Comparison of ENCODE assay signal across 8 cellular contexts in genomic region chr12:116277393-116278258, GRCh38. TPM values are rescaled to one million over a fixed set of nuclear protein-coding genes. Genes with fewer than 3 reads are reported as not detected.
DNase-seq lines count a peak whose midpoint lies in the region; ATAC-seq and TF ChIP-seq lines count a peak whose summit lies in the region.

MED13L (minus strand) TSS chr12:116277693; CDS start chr12:116277131, 562 bp downstream.

- H2BK12ac ChIP-seq in mesenchymal stem cell (ENCODE audit: low read length in 2 of 2), result peak within 1 kb of the TSS in 1 of 2 experiments; percentile 87

- peak within 1 kb of the TSS in 1 of 2 experiments; percentile 93 for H3K14ac ChIP-seq in mesenchymal stem cell (ENCODE audit: low read length in 2 of 2)

- H4K91ac ChIP-seq in mesenchymal stem cell (ENCODE audit: low read length), result peak within 1 kb of the TSS; percentile 98

- peak within 1 kb of the TSS; percentile 75 to 87 for H3K4me3 ChIP-seq in mesenchymal stem cell (ENCODE audit: insufficient read depth in 1 of 2, low read depth in 1 of 2, low read length in 2 of 2)

- no peaks in the 10 kb centered on the region for H3K79me1 ChIP-seq in mesenchymal stem cell (replicated peaks; ENCODE audit: low read length, poor library complexity, severe bottlenecking)

- peaks cover 9% of the 10 kb centered on the region for H3K4me1 ChIP-seq in mesenchymal stem cell (ENCODE audit: control insufficient read depth, insufficient read depth, low read depth, low read length)

- H3K27ac ChIP-seq in CD4-positive, alpha-beta T cell (ENCODE audit: low read depth, low read length), result peak within 1 kb of the TSS; percentile 13
- peak within 1 kb of the TSS; percentile 9 for H3K27ac ChIP-seq in mesenchymal stem cell (ENCODE audit: low read length, poor library complexity, severe bottlenecking)

- H3K9me3 ChIP-seq in CD4-positive, alpha-beta T cell (ENCODE audit: control insufficient read depth, low read length), result no peaks in the 10 kb centered on the region
- H3K9me3 ChIP-seq in mesenchymal stem cell (ENCODE audit: control insufficient read depth, low read length), result no peaks in the 10 kb centered on the region

- no peaks in the 10 kb centered on the region for H3K27me3 Mint-ChIP-seq in CD4-positive, alpha-beta T cell
- no peaks in the 10 kb centered on the region for H3K27me3 Mint-ChIP-seq in effector memory CD8-positive, alpha-beta T cell

- H3K4me3 Mint-ChIP-seq in CD4-positive, alpha-beta T cell, result peak within 1 kb of the TSS; percentile 95
- peak within 1 kb of the TSS; percentile 87 to 94 for H3K4me3 Mint-ChIP-seq in effector memory CD8-positive, alpha-beta T cell

- TF ChIP-seq CTCF in CD4-positive, alpha-beta T cell (IDR thresholded peaks at IDR 0.05), result no peak

- peak within 1 kb of the TSS; percentile 82 for H2BK5ac ChIP-seq in mesenchymal stem cell (ENCODE audit: low read depth, low read length, poor library complexity, severe bottlenecking)

- H3K18ac ChIP-seq in mesenchymal stem cell (ENCODE audit: low read depth in 1 of 2, low read length in 2 of 2), result peak within 1 kb of the TSS; percentile 98 to 100

- intact Hi-C loops in CD4-positive, alpha-beta T cell (cut with DNase I, micrococcal nuclease), result loop anchor here (2.0 to 10.0 kb wide), 8 partner anchors 15 to 460 kb away; partner anchors contain the start of genes RNFT2 (in 1 of the 2) and SPRING1 (in 1 of the 2)

- peak within 1 kb of the TSS; percentile 98 for H2BK120ac ChIP-seq in mesenchymal stem cell (ENCODE audit: low read depth, low read length)

- peak within 1 kb of the TSS; percentile 94 for H4K8ac ChIP-seq in mesenchymal stem cell (ENCODE audit: low read length)

- peak within 1 kb of the TSS in 1 of 2 experiments; percentile 89 for H3K23ac ChIP-seq in mesenchymal stem cell (ENCODE audit: low read length in 2 of 2)

- peak within 1 kb of the TSS; percentile 20 for H2AK5ac ChIP-seq in mesenchymal stem cell (ENCODE audit: low read length, severe bottlenecking)

- ATAC-seq in CD4-positive, alpha-beta T cell (ENCODE audit: poor library complexity), result peak; percentile 81
- peak; percentile 79 for ATAC-seq in GM19438 (IDR thresholded peaks at IDR 0.05; ENCODE audit: low read depth, unreplicated experiment)
- ATAC-seq in HG03571 (IDR thresholded peaks at IDR 0.05; ENCODE audit: unreplicated experiment), result peak; percentile 87
- ATAC-seq in effector memory CD8-positive, alpha-beta T cell (replicated peaks), result peak; percentile 80

- CTCF ChIA-PET in CD4-positive, alpha-beta T cell (lab: Charles Lee), result interaction anchor here (1.3 kb wide), 2 partner anchors 41 to 322 kb away, joined by 3 to 4 read pairs; no protein-coding TSS in a partner anchor

- H2BK15ac ChIP-seq in mesenchymal stem cell (ENCODE audit: low read depth, poor library complexity, severe bottlenecking), result peak within 1 kb of the TSS; percentile 97

- H3K4me1 Mint-ChIP-seq in CD4-positive, alpha-beta T cell (ENCODE audit: low read depth), result peaks cover 43% of the 10 kb centered on the region
- peaks cover 19 to 25% of the 10 kb centered on the region in 2 donors for H3K4me1 Mint-ChIP-seq in effector memory CD8-positive, alpha-beta T cell (ENCODE audit: low read depth in 2 of 2)

- H3K9ac ChIP-seq in mesenchymal stem cell (ENCODE audit: low read length), result peak within 1 kb of the TSS; percentile 92

- peak within 1 kb of the TSS; percentile 86 for H3K4me2 ChIP-seq in mesenchymal stem cell (ENCODE audit: low read length, poor library complexity, severe bottlenecking)

- no peaks in the 10 kb centered on the region for H3K36me3 ChIP-seq in mesenchymal stem cell (ENCODE audit: control insufficient read depth in 1 of 2, insufficient read depth in 2 of 2, low read depth in 1 of 2, low read length in 2 of 2)

- H2AFZ ChIP-seq in mesenchymal stem cell (ENCODE audit: low read depth, low read length), result peak within 1 kb of the TSS; percentile 80

- peak within 1 kb of the TSS; percentile 99 for H3K4ac ChIP-seq in mesenchymal stem cell (ENCODE audit: low read depth in 1 of 2, low read length in 2 of 2)

- peak; percentile 77 to 93 (median 86) for DNase-seq in CD4-positive, alpha-beta T cell
- peak; percentile 70 to 89 for DNase-seq in NOMO-1 (lab: John Stamatoyannopoulos, UW; ENCODE audit: unreplicated experiment in 2 of 2)
- DNase-seq in activated CD8-positive, alpha-beta memory T cell treated with anti-CD3 and anti-CD28 coated beads for 48 hours (ENCODE audit: low read depth in 2 of 3, low spot score in 2 of 3), result peak; percentile 60 to 84 (median 70)
- DNase-seq in effector memory CD8-positive, alpha-beta T cell, result peak; percentile 74 to 87 (median 85)
- peak; percentile 88 for DNase-seq in mesenchymal stem cell
- peak; percentile 62 for DNase-seq in stimulated activated CD8-positive, alpha-beta memory T cell treated with anti-CD3 and anti-CD28 coated beads, Interleukin-12 subunit alpha, Interleukin-12 subunit beta, amount 100 ng/mL, for 24 hours (ENCODE audit: extremely low read depth)

- 1% methylated on average over 83 of the region's 119 CpGs for WGBS in mesenchymal stem cell

- no peaks in the 10 kb centered on the region for H3K9me3 Mint-ChIP-seq in CD4-positive, alpha-beta T cell
- no peaks in the 10 kb centered on the region for H3K9me3 Mint-ChIP-seq in effector memory CD8-positive, alpha-beta T cell

- H3K27ac Mint-ChIP-seq in CD4-positive, alpha-beta T cell, result peak within 1 kb of the TSS; percentile 94
- peak within 1 kb of the TSS; percentile 91 to 96 for H3K27ac Mint-ChIP-seq in effector memory CD8-positive, alpha-beta T cell

- peaks cover 16% of the 10 kb centered on the region for H3K36me3 Mint-ChIP-seq in CD4-positive, alpha-beta T cell (ENCODE audit: low read depth)
- H3K36me3 Mint-ChIP-seq in effector memory CD8-positive, alpha-beta T cell (ENCODE audit: insufficient read depth), result peaks cover 20% of the 10 kb centered on the region

- no peaks in the 10 kb centered on the region for H3K27me3 ChIP-seq in CD4-positive, alpha-beta T cell (ENCODE audit: control insufficient read depth, insufficient read depth, low read length)
- no peaks in the 10 kb centered on the region for H3K27me3 ChIP-seq in mesenchymal stem cell (ENCODE audit: control insufficient read depth in 1 of 2, insufficient read depth in 1 of 2, low read length in 2 of 2)

- POLR2A ChIA-PET in CD4-positive, alpha-beta T cell (lab: Charles Lee), result interaction anchor here (0.5 to 1.8 kb wide), 5 partner anchors 30 to 395 kb away, joined by 3 to 9 read pairs (median 3); partner anchors contain the start of gene MAP1LC3B2

RNA-seq across cellular contexts. Expression of gene MED13L, which starts in this region (rescaled TPM):
- 100 to 1,000 TPM; 203 to 208 TPM for total RNA-seq in CD4-positive, alpha-beta T cell
- 24.7 TPM for polyA plus RNA-seq in mesenchymal stem cell (2013, experiment 1 of 2)
- 25.6 TPM for polyA plus RNA-seq in mesenchymal stem cell (2013, experiment 2 of 2)

Comparison
In these comparisons a context has a peak if more than half of its experiments do, and no peak if none do; other contexts are left out.
1. Peak in every context shown above with its lines: DNase-seq, ATAC-seq, H3K4me3 ChIP-seq and H3K27ac ChIP-seq.